In the genomic region with DNA sequence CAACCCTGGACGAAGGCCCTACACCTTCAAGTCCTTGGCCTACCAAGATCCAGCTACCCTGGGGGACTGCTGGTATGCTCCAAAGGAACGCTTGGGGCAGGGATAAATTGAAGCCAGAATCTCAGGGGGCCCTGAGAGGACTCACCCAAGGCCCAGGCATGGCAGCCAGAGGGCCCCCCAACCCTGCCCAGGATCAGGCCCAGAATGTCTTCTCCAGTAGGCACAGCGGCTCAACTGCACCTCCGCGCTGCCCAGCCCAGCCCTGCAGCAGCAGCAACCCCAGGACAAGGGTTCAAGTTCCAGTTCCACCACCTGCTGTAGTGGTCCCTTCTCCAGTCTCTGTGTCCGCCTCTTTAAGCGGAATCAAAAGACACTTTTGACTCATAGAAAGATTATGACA, we compare ENCODE assay signal across 9 cellular contexts. TPM values are rescaled to one million over a fixed set of nuclear protein-coding genes. Genes with fewer than 3 reads are reported as not detected.
A peak's percentile ranks its signal among the peaks of the same experiment; 100 is the strongest.
DNase-seq lines count a peak whose midpoint lies in the region; ATAC-seq and TF ChIP-seq lines count a peak whose summit lies in the region.
"Had no signal": no experiment of that assay in that cellular context is flagged by ENCODE, and none has a peak within 500 bp of the region (broad histone marks: within the 10 kb centered on the region; RNA-seq: fewer than 3 reads in every experiment).

No MANE protein-coding gene starts in this region.

- H3K4me3 ChIP-seq in left lung (peak overlapping the region; percentile 86 to 87), transverse colon (peak overlapping the region in 3 of 4 donors; percentile 79 to 92 (median 84))

- H3K4me3 Mint-ChIP-seq in activated naive CD4-positive, alpha-beta T cell treated with anti-CD3 and anti-CD28 coated beads for 36 hours = peak overlapping the region; percentile 86
- H3K4me3 Mint-ChIP-seq in activated T-helper 1 cell treated with anti-CD3 and anti-CD28 coated beads, Interleukin-12 subunit alpha, Interleukin-12 subunit beta, Interleukin-2, Interleukin-4 antibody, amounts not matched to agents 30 ng/mL and 10 ng/mL and 1 ng/mL, durations not matched to agents 14 hours and 24 hours and 36 hours = peak overlapping the region; percentile 88

- DNase-seq in activated naive CD4-positive, alpha-beta T cell treated with anti-CD3 and anti-CD28 coated beads for 36 hours = peak; percentile 22
- no peak for DNase-seq in activated naive CD4-positive, alpha-beta T cell (lab: John Stamatoyannopoulos, UW)
- DNase-seq in activated T-helper 1 cell treated with anti-CD3 and anti-CD28 coated beads, Interleukin-12 subunit alpha, Interleukin-12 subunit beta, Interleukin-2, Interleukin-4 antibody, amounts not matched to agents 30 ng/mL and 10 ng/mL and 1 ng/mL, durations not matched to agents 14 hours and 24 hours and 36 hours (ENCODE audit: low spot score) = no peak
- DNase-seq in left lung = no peak
- DNase-seq in transverse colon = no peak
- DNase-seq in NCI-H82 treated with DMSO at 0.1 percent for 48 hours (lab: John Stamatoyannopoulos, UW; ENCODE audit: unreplicated experiment) = no peak

- H3K27ac Mint-ChIP-seq in activated naive CD4-positive, alpha-beta T cell treated with anti-CD3 and anti-CD28 coated beads for 36 hours = peak overlapping the region; percentile 94
- H3K27ac Mint-ChIP-seq in activated T-helper 1 cell treated with anti-CD3 and anti-CD28 coated beads, Interleukin-12 subunit alpha, Interleukin-12 subunit beta, Interleukin-2, Interleukin-4 antibody, amounts not matched to agents 30 ng/mL and 10 ng/mL and 1 ng/mL, durations not matched to agents 14 hours and 24 hours and 36 hours = peak overlapping the region; percentile 94

- no peaks in the 10 kb centered on the region for H3K27me3 Mint-ChIP-seq in activated naive CD4-positive, alpha-beta T cell treated with anti-CD3 and anti-CD28 coated beads for 36 hours (ENCODE audit: low read depth)
- peaks cover under 1% of the 10 kb centered on the region for H3K27me3 Mint-ChIP-seq in activated T-helper 1 cell treated with anti-CD3 and anti-CD28 coated beads, Interleukin-12 subunit alpha, Interleukin-12 subunit beta, Interleukin-2, Interleukin-4 antibody, amounts not matched to agents 30 ng/mL and 10 ng/mL and 1 ng/mL, durations not matched to agents 14 hours and 24 hours and 36 hours (ENCODE audit: insufficient read depth)

- WGBS in transverse colon (ENCODE audit: low coverage in 1 of 2), 2 donors = 86% methylated on average over 7 of the region's 7 CpGs; no CpG with 5 or more reads in 1 of the 2 donors

- H3K27ac ChIP-seq in left lung = peak overlapping the region in 1 of 2 donors; percentile 90
- peak overlapping the region; percentile 84 to 97 (median 94) for H3K27ac ChIP-seq in transverse colon

- no peak for TF ChIP-seq POLR2A in transverse colon (IDR thresholded peaks at IDR 0.05)

- H3K27me3 ChIP-seq in left lung (no peaks in the 10 kb centered on the region), transverse colon (no peaks in the 10 kb centered on the region)
- H3K27me3 ChIP-seq: right atrium auricular region had no signal

- intact Hi-C loops in activated naive CD4-positive, alpha-beta T cell treated with anti-CD3 and anti-CD28 coated beads for 36 hours (cut with micrococcal nuclease) = loop anchor here (5.0 kb wide), 5 partner anchors 57 to 687 kb away; a partner anchor contains a TSS
- intact Hi-C loops in activated T-helper 1 cell treated with anti-CD3 and anti-CD28 coated beads, Interleukin-12 subunit alpha, Interleukin-12 subunit beta, Interleukin-2, Interleukin-4 antibody, amounts not matched to agents 30 ng/mL and 10 ng/mL and 1 ng/mL, durations not matched to agents 14 hours and 24 hours and 36 hours (cut with micrococcal nuclease) = loop anchor here (5.0 to 10.0 kb wide), 5 partner anchors 207 to 658 kb away; a partner anchor contains a TSS
- intact Hi-C loops in left lung (cut with DNase I) = no loop called here
- intact Hi-C loops in transverse colon (cut with DNase I; ENCODE audit: low total_unique reads) = no loop called here

- ATAC-seq in left lung (no peak), GM21529 (IDR thresholded peaks at IDR 0.05; ENCODE audit: unreplicated experiment) (no peak), HG03139 (IDR thresholded peaks at IDR 0.05; ENCODE audit: unreplicated experiment) (no peak)

- H3K9me3 ChIP-seq in left lung = no peaks in the 10 kb centered on the region
- H3K9me3 ChIP-seq in transverse colon = no peaks in the 10 kb centered on the region
- H3K9me3 ChIP-seq: right atrium auricular region had no signal

- peaks cover 5 to 24% of the 10 kb centered on the region in 2 donors for H3K4me1 ChIP-seq in left lung
- peaks cover 5 to 16% (median 7%) of the 10 kb centered on the region in 4 donors for H3K4me1 ChIP-seq in transverse colon

- CTCF ChIA-PET in activated naive CD4-positive, alpha-beta T cell treated with anti-CD3 and anti-CD28 coated beads for 36 hours (lab: Charles Lee) = interaction anchor here (0.6 to 3.4 kb wide), 4 partner anchors 9 to 193 kb away, joined by 3 to 24 read pairs (median 6); no protein-coding TSS in a partner anchor

- TF ChIP-seq EP300 in transverse colon (IDR thresholded peaks at IDR 0.05; ENCODE audit: low read depth) = no peak

- H3K9me3 Mint-ChIP-seq in activated naive CD4-positive, alpha-beta T cell treated with anti-CD3 and anti-CD28 coated beads for 36 hours = no peaks in the 10 kb centered on the region
- no peaks in the 10 kb centered on the region for H3K9me3 Mint-ChIP-seq in activated T-helper 1 cell treated with anti-CD3 and anti-CD28 coated beads, Interleukin-12 subunit alpha, Interleukin-12 subunit beta, Interleukin-2, Interleukin-4 antibody, amounts not matched to agents 30 ng/mL and 10 ng/mL and 1 ng/mL, durations not matched to agents 14 hours and 24 hours and 36 hours

- H3K36me3 Mint-ChIP-seq in activated naive CD4-positive, alpha-beta T cell treated with anti-CD3 and anti-CD28 coated beads for 36 hours (ENCODE audit: low read depth) = peaks cover 3% of the 10 kb centered on the region
- H3K36me3 Mint-ChIP-seq in activated T-helper 1 cell treated with anti-CD3 and anti-CD28 coated beads, Interleukin-12 subunit alpha, Interleukin-12 subunit beta, Interleukin-2, Interleukin-4 antibody, amounts not matched to agents 30 ng/mL and 10 ng/mL and 1 ng/mL, durations not matched to agents 14 hours and 24 hours and 36 hours (ENCODE audit: low read depth) = peaks cover 6% of the 10 kb centered on the region

- H3K4me1 Mint-ChIP-seq in activated naive CD4-positive, alpha-beta T cell treated with anti-CD3 and anti-CD28 coated beads for 36 hours (ENCODE audit: low read depth) = peaks cover 18% of the 10 kb centered on the region
- peaks cover 7% of the 10 kb centered on the region for H3K4me1 Mint-ChIP-seq in activated T-helper 1 cell treated with anti-CD3 and anti-CD28 coated beads, Interleukin-12 subunit alpha, Interleukin-12 subunit beta, Interleukin-2, Interleukin-4 antibody, amounts not matched to agents 30 ng/mL and 10 ng/mL and 1 ng/mL, durations not matched to agents 14 hours and 24 hours and 36 hours (ENCODE audit: low read depth)

- H3K36me3 ChIP-seq in left lung (no peaks in the 10 kb centered on the region), transverse colon (no peaks in the 10 kb centered on the region)
- H3K36me3 ChIP-seq: right atrium auricular region had no signal

- in situ Hi-C loops in transverse colon (cut with MboI; ENCODE audit: low pct_ligation_motif_present in 1 of 4, low pct_unique_long_range_greater_than_20kb in 1 of 4, low sequenced_read_pairs in 3 of 4) = no loop called here

- TF ChIP-seq CTCF in left lung (IDR thresholded peaks at IDR 0.05) (no peak), transverse colon (IDR thresholded peaks at IDR 0.05) (no peak)

RNA-seq across cellular contexts. Expression of a gene that starts 2.2 kb away (rescaled TPM):
- 10 to 100 TPM; 24.0 to 27.7 TPM for total RNA-seq in activated naive CD4-positive, alpha-beta T cell treated with anti-CD3 and anti-CD28 coated beads for 36 hours
- total RNA-seq in activated T-helper 1 cell treated with anti-CD3 and anti-CD28 coated beads, Interleukin-12 subunit alpha, Interleukin-12 subunit beta, Interleukin-2, Interleukin-4 antibody, amounts not matched to agents 30 ng/mL and 10 ng/mL and 1 ng/mL, durations not matched to agents 14 hours and 24 hours and 36 hours = 48.3 and 49.2 TPM in 2 replicates
- total RNA-seq in left lung (10 to 100 TPM in 1 of 2 donors, 1 to 10 TPM in 1; 6.4 to 12.8 TPM), transverse colon (1 to 10 TPM; 4.6 to 8.4 (median 6.3) TPM)

RNA-seq across cellular contexts. Expression of a gene that starts 28.7 kb away (rescaled TPM):
- not detected for total RNA-seq in activated naive CD4-positive, alpha-beta T cell treated with anti-CD3 and anti-CD28 coated beads for 36 hours
- not detected in 2 replicates for total RNA-seq in activated T-helper 1 cell treated with anti-CD3 and anti-CD28 coated beads, Interleukin-12 subunit alpha, Interleukin-12 subunit beta, Interleukin-2, Interleukin-4 antibody, amounts not matched to agents 30 ng/mL and 10 ng/mL and 1 ng/mL, durations not matched to agents 14 hours and 24 hours and 36 hours
- total RNA-seq in left lung = 1 to 10 TPM in 1 of 2 donors, under 1 TPM in 1; 0.82 to 1.9 TPM
- total RNA-seq in transverse colon = under 1 TPM in 2 of 4 donors, not detected in 2; 0.32 to 0.68 TPM

RNA-seq across cellular contexts. Expression of a gene that starts 45.3 kb away (rescaled TPM):
- under 1 TPM; 0.12 to 0.24 TPM for total RNA-seq in activated naive CD4-positive, alpha-beta T cell treated with anti-CD3 and anti-CD28 coated beads for 36 hours
- total RNA-seq in activated T-helper 1 cell treated with anti-CD3 and anti-CD28 coated beads, Interleukin-12 subunit alpha, Interleukin-12 subunit beta, Interleukin-2, Interleukin-4 antibody, amounts not matched to agents 30 ng/mL and 10 ng/mL and 1 ng/mL, durations not matched to agents 14 hours and 24 hours and 36 hours = 0.54 TPM in 2 replicates
- total RNA-seq in left lung (10 to 100 TPM; 28.9 to 31.0 TPM), transverse colon (1 to 10 TPM in 3 of 4 donors, under 1 TPM in 1; 0.68 to 5.0 (median 1.8) TPM)

Comparison
In these comparisons a context has a peak if more than half of its experiments do, and no peak if none do; other contexts are left out.
1. RNA of a gene that starts 45.3 kb away (total RNA-seq): 28.9 to 31.0 TPM in left lung; 0.68 to 5.0 TPM in transverse colon, 0.54 TPM in activated T-helper 1 cell treated with anti-CD3 and anti-CD28 coated beads, Interleukin-12 subunit alpha, Interleukin-12 subunit beta, Interleukin-2, Interleukin-4 antibody, amounts not matched to agents 30 ng/mL and 10 ng/mL and 1 ng/mL, durations not matched to agents 14 hours and 24 hours and 36 hours and 0.12 to 0.24 TPM in activated naive CD4-positive, alpha-beta T cell treated with anti-CD3 and anti-CD28 coated beads for 36 hours; every median in the first group is over 4 times any median in the second.
2. intact Hi-C loops: an anchor here in activated naive CD4-positive, alpha-beta T cell treated with anti-CD3 and anti-CD28 coated beads for 36 hours (5.0 kb wide) and activated T-helper 1 cell treated with anti-CD3 and anti-CD28 coated beads, Interleukin-12 subunit alpha, Interleukin-12 subunit beta, Interleukin-2, Interleukin-4 antibody, amounts not matched to agents 30 ng/mL and 10 ng/mL and 1 ng/mL, durations not matched to agents 14 hours and 24 hours and 36 hours (5.0 to 10.0 kb wide); none called in left lung and transverse colon.